Comparison of ENCODE assay signal across 1 cellular context in the genomic region with DNA sequence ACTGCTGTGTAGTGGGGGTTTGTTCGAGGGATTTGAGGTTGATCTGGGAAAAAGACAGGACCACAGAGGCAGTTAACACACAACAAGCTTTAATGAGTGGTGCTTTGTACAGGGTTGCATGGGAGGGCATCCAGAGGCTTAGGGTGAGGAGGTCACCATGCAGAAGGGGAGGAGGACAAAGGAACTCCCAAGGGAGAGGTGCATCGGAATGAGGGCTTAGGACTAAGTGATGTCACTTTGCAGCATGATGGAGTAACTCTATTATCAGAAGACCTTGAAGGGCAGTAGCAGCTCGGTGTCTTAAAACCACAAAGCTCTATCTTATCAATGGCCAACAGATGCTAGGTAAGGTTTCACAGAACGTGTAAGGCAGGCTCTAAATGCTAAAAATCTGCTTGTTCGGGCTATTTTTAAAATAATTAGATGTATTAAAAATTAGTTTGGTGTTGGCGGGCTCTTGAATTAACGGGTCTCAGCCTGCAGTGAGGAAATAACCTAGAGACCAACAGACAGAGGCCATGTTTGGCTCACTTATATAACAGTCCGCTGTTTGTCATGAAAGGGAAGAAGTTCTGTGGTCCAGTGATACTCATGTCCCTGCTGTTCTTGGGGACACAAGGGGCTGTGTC.
TF ChIP-seq lines count a peak whose summit lies in the region.

No MANE protein-coding gene starts in this region.

TF ChIP-seq in K562, 482 proteins besides CTCF, POLR2A, EP300 and RAD21 (continued from another document):
- TF ChIP-seq, protein P1, sequence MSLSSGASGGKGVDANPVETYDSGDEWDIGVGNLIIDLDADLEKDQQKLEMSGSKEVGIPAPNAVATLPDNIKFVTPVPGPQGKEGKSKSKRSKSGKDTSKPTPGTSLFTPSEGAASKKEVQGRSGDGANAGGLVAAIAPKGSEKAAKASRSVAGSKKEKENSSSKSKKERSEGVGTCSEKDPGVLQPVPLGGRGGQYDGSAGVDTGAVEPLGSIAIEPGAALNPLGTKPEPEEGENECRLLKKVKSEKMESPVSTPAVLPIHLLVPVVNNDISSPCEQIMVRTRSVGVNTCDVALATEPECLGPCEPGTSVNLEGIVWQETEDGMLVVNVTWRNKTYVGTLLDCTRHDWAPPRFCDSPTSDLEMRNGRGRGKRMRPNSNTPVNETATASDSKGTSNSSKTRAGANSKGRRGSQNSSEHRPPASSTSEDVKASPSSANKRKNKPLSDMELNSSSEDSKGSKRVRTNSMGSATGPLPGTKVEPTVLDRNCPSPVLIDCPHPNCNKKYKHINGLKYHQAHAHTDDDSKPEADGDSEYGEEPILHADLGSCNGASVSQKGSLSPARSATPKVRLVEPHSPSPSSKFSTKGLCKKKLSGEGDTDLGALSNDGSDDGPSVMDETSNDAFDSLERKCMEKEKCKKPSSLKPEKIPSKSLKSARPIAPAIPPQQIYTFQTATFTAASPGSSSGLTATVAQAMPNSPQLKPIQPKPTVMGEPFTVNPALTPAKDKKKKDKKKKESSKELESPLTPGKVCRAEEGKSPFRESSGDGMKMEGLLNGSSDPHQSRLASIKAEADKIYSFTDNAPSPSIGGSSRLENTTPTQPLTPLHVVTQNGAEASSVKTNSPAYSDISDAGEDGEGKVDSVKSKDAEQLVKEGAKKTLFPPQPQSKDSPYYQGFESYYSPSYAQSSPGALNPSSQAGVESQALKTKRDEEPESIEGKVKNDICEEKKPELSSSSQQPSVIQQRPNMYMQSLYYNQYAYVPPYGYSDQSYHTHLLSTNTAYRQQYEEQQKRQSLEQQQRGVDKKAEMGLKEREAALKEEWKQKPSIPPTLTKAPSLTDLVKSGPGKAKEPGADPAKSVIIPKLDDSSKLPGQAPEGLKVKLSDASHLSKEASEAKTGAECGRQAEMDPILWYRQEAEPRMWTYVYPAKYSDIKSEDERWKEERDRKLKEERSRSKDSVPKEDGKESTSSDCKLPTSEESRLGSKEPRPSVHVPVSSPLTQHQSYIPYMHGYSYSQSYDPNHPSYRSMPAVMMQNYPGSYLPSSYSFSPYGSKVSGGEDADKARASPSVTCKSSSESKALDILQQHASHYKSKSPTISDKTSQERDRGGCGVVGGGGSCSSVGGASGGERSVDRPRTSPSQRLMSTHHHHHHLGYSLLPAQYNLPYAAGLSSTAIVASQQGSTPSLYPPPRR (CRISPR knock-in tag; IDR thresholded peaks at IDR 0.05; ENCODE audit: borderline replicate concordance), result no peak
- TF ChIP-seq, protein P2, sequence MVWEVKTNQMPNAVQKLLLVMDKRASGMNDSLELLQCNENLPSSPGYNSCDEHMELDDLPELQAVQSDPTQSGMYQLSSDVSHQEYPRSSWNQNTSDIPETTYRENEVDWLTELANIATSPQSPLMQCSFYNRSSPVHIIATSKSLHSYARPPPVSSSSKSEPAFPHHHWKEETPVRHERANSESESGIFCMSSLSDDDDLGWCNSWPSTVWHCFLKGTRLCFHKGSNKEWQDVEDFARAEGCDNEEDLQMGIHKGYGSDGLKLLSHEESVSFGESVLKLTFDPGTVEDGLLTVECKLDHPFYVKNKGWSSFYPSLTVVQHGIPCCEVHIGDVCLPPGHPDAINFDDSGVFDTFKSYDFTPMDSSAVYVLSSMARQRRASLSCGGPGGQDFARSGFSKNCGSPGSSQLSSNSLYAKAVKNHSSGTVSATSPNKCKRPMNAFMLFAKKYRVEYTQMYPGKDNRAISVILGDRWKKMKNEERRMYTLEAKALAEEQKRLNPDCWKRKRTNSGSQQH (CRISPR knock-in tag; IDR thresholded peaks at IDR 0.05), result 0 out of 2 replicates have a peak, but pooled peaks have one; percentile 33
- TF ChIP-seq NR1H2 (CRISPR knock-in tag; IDR thresholded peaks at IDR 0.05) (no peak), BCOR (IDR thresholded peaks at IDR 0.05) (peak; percentile 73), MEF2D (tag; conservative IDR thresholded peaks at IDR 0.05; ENCODE audit: low read depth) (peak; percentile 57), TAF9B (IDR thresholded peaks at IDR 0.05; ENCODE audit: partially characterized antibody) (peak; percentile 59), KLF13 (tag; IDR thresholded peaks at IDR 0.05; ENCODE audit: borderline replicate concordance, low read depth) (no peak), SMARCC2 (IDR thresholded peaks at IDR 0.05; ENCODE audit: low read depth) (peak; percentile 96), POU5F1 (IDR thresholded peaks at IDR 0.05; ENCODE audit: borderline replicate concordance, low read depth, low read length, partially characterized antibody) (no peak)
- TF ChIP-seq, protein P3, sequence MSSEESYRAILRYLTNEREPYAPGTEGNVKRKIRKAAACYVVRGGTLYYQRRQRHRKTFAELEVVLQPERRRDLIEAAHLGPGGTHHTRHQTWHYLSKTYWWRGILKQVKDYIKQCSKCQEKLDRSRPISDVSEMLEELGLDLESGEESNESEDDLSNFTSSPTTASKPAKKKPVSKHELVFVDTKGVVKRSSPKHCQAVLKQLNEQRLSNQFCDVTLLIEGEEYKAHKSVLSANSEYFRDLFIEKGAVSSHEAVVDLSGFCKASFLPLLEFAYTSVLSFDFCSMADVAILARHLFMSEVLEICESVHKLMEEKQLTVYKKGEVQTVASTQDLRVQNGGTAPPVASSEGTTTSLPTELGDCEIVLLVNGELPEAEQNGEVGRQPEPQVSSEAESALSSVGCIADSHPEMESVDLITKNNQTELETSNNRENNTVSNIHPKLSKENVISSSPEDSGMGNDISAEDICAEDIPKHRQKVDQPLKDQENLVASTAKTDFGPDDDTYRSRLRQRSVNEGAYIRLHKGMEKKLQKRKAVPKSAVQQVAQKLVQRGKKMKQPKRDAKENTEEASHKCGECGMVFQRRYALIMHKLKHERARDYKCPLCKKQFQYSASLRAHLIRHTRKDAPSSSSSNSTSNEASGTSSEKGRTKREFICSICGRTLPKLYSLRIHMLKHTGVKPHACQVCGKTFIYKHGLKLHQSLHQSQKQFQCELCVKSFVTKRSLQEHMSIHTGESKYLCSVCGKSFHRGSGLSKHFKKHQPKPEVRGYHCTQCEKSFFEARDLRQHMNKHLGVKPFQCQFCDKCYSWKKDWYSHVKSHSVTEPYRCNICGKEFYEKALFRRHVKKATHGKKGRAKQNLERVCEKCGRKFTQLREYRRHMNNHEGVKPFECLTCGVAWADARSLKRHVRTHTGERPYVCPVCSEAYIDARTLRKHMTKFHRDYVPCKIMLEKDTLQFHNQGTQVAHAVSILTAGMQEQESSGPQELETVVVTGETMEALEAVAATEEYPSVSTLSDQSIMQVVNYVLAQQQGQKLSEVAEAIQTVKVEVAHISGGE (CRISPR knock-in tag; IDR thresholded peaks at IDR 0.05), result no peak
